8 cellular contexts compared by ENCODE assay signal in the genomic region with DNA sequence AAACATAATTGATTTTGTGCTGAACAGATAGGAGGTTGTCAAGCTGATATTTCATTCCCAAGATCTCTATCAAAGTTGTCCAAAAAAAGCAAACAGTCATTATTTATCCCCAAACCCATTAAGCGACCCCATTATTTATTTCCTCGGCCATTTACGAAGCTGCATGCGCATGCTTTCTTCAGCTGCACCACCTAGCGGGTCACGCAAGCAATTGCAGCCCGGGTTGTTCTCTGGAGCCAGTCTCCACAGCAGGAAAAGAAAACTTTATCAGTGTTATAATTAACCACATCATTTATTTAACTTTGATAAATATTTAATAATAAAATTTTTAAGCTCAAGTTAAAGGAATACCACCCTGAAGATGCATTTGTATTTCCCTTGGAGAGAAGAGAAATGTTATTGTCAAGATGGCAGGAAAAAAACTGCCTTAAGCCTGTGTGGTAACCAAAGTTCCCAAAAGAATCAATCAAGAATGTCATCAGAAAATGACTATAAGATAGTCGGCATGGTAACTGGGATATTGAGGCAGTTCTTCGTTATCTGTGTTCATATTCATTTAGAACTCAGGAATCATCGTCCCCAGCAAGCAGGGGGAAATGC.
A peak's percentile ranks its signal among the peaks of the same experiment; 100 is the strongest.
DNase-seq lines count a peak whose midpoint lies in the region; ATAC-seq, FAIRE-seq and TF ChIP-seq lines count a peak whose summit lies in the region.

No MANE protein-coding gene starts in this region.

- WGBS in HepG2 (ENCODE audit: low lambda C conversion rate) = 3% methylated on average over 10 of the region's 10 CpGs

- no peak for TF ChIP-seq POLR2A in HepG2 (IDR thresholded peaks at IDR 0.05; ENCODE audit: insufficient read depth in 1 of 2, low read depth in 2 of 2, low read length in 2 of 2)

- POLR2A ChIA-PET in HepG2 (lab: Yijun Ruan, JAX) = no interaction called here

- no peaks in the 10 kb centered on the region for H3K4me1 ChIP-seq in HepG2 (ENCODE audit: insufficient read depth, low read length)

- H3K27ac ChIP-seq in HepG2 (ENCODE audit: extremely low read length, insufficient read depth, low read length) = no peak overlapping the region

- no peak overlapping the region for H3K4me2 ChIP-seq in HepG2 (ENCODE audit: low read depth, low read length)

- FAIRE-seq in TTC549 (lab: Jason Lieb, UNC) = peak; percentile 36
- no peak for FAIRE-seq in HepG2 (lab: Jason Lieb, UNC)

- intact Hi-C loops in HepG2 (cut with micrococcal nuclease; ENCODE audit: unreplicated experiment) = no loop called here

- BruUV-seq in HepG2 (replicated peaks; lab: Mats Ljungman, UMichigan) = no TSS peak

- peak; percentile 2 for DNase-seq in NCI-H2029 (lab: John Stamatoyannopoulos, UW)
- no peak for DNase-seq in NCI-H2029 treated with DMSO at 0.1 percent for 48 hours (lab: John Stamatoyannopoulos, UW)
- DNase-seq in LNCaP clone FGC (ENCODE audit: low read depth) = peak; percentile 33
- peak; percentile 34 for DNase-seq in cerebellar cortex (ENCODE audit: low spot score)
- DNase-seq in HepG2 (ENCODE audit: low spot score) = peak; percentile 4
- DNase-seq in stimulated activated CD8-positive, alpha-beta memory T cell treated with anti-CD3 and anti-CD28 coated beads, Interleukin-2, amount 100 ng/mL, for 48 hours (ENCODE audit: low read depth in 2 of 2) = peak; percentile 26 to 31

- no peak overlapping the region for H2AFZ ChIP-seq in HepG2 (ENCODE audit: low read length)

- no peak for TF ChIP-seq EP300 in HepG2 (IDR thresholded peaks at IDR 0.05; ENCODE audit: low read depth in 2 of 2, low read length in 2 of 2)
- no peak for TF ChIP-seq EP300 in HepG2 (CRISPR knock-in tag; IDR thresholded peaks at IDR 0.05; ENCODE audit: borderline replicate concordance)

- ATAC-seq in GM21825 (IDR thresholded peaks at IDR 0.05; ENCODE audit: unreplicated experiment) = peak; percentile 75
- ATAC-seq in HepG2 = peak; percentile 61; the same call in 2 of the 3 replicates

- H3K79me2 ChIP-seq in HepG2 (ENCODE audit: insufficient read depth, low read length) = no peaks in the 10 kb centered on the region

- 0 out of 5 replicates have a peak, but pooled peaks cover 0 to 3% of the 10 kb centered on the region in 2 experiments for H3K27me3 ChIP-seq in HepG2 (ENCODE audit: control insufficient read depth in 1 of 2, insufficient read depth in 2 of 2, low read length in 2 of 2)

- peak; percentile 85 for TF ChIP-seq CTCF in LNCaP clone FGC (IDR thresholded peaks at IDR 0.05; ENCODE audit: control insufficient read depth, extremely low read depth, insufficient read depth)
- peak; percentile 68 for TF ChIP-seq CTCF in HepG2 (CRISPR knock-in tag; IDR thresholded peaks at IDR 0.05)

- TF ChIP-seq RAD21 in HepG2 (CRISPR knock-in tag; IDR thresholded peaks at IDR 0.05) = 0 out of 2 replicates have a peak, but pooled peaks have one; percentile 15

- in situ Hi-C loops in HepG2 (cut with HindIII; ENCODE audit: extremely low pct_ligation_motif_present, low pct_unique_long_range_greater_than_20kb) = loop anchor here (10.0 kb wide), 1 partner anchor 1078 kb away; no protein-coding TSS in a partner anchor

- no peaks in the 10 kb centered on the region for H3K9me3 ChIP-seq in HepG2 (ENCODE audit: low read length)

- CTCF ChIA-PET in HepG2 (lab: Yijun Ruan, JAX; ENCODE audit: low intra/inter-chr PET ratio, low total read pairs) = interaction anchor here (1.3 to 2.4 kb wide), 2 partner anchors 1080 to 1141 kb away, joined by 3 to 21 read pairs; no protein-coding TSS in a partner anchor

- H4K20me1 ChIP-seq in HepG2 (ENCODE audit: insufficient read depth, low read length) = no peaks in the 10 kb centered on the region

- no peak overlapping the region for H3K9ac ChIP-seq in HepG2 (ENCODE audit: insufficient read depth, low read depth, low read length)

- no peaks in the 10 kb centered on the region for H3K36me3 ChIP-seq in HepG2 (replicated peaks in 1 of 2; ENCODE audit: control insufficient read depth in 1 of 2, insufficient read depth in 2 of 2, low read length in 2 of 2)

- H3K4me3 ChIP-seq in LNCaP clone FGC (ENCODE audit: low read depth, low read length) (no peak overlapping the region), HepG2 (replicated peaks in 1 of 3; ENCODE audit: insufficient read depth in 1 of 3, low read depth in 2 of 3, low read length in 3 of 3) (no peak overlapping the region)

TF ChIP-seq in HepG2, 621 proteins besides CTCF, POLR2A, EP300 and RAD21:
- peak; percentile 51; the same call in 1 of the 2 replicates for TF ChIP-seq STAG1 (CRISPR knock-in tag; IDR thresholded peaks at IDR 0.05)
- TF ChIP-seq HDAC1 (CRISPR knock-in tag; IDR thresholded peaks at IDR 0.05) = no peak
- no peak for TF ChIP-seq ZKSCAN1 (IDR thresholded peaks at IDR 0.05; ENCODE audit: low read length)
- no peak for TF ChIP-seq MEF2D (CRISPR knock-in tag; IDR thresholded peaks at IDR 0.05)
- no peak for TF ChIP-seq CHD2 (IDR thresholded peaks at IDR 0.05; ENCODE audit: low read depth, low read length)
- TF ChIP-seq SMC3 (IDR thresholded peaks at IDR 0.05; ENCODE audit: low read length) = peak; percentile 47
- TF ChIP-seq GATAD1 (CRISPR knock-in tag; IDR thresholded peaks at IDR 0.05) = no peak
- TF ChIP-seq ZFY (CRISPR knock-in tag; IDR thresholded peaks at IDR 0.05) = no peak
